ENCODE assay signal across 1 cellular context in the genomic region with DNA sequence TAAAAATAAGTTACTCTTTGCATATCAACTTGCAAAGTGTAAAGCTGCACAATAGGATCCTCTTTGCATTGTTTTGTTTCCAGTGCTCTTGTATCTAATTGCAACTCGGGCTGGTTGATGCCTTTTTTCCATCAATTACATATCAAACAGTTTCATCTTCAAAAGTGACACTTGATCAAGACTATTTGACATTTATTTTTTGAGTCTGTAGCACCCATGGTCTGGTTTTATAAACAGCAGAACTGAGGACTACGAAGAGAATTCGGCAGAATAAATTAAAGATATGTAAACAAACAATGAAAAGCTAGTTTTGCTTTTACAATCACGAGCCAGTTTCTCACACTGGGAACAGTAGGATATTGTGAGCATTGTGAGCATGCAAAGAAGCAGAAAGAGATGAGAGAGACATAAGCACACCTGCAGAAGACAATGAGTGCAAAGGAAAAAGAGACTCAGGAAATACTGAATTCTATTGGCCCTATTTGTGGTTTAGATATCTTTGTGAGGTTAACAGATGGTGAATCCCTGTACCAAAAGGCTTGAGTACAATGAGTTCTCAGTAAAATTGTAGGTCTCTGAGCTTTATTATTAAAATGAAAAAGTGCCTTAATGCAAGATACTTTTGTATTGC.
TF ChIP-seq lines count a peak whose summit lies in the region.

No MANE protein-coding gene starts in this region.

TF ChIP-seq in GM12878, 131 proteins besides CTCF, POLR2A, EP300 and RAD21 (continued from another document):
- TF ChIP-seq, protein P1, sequence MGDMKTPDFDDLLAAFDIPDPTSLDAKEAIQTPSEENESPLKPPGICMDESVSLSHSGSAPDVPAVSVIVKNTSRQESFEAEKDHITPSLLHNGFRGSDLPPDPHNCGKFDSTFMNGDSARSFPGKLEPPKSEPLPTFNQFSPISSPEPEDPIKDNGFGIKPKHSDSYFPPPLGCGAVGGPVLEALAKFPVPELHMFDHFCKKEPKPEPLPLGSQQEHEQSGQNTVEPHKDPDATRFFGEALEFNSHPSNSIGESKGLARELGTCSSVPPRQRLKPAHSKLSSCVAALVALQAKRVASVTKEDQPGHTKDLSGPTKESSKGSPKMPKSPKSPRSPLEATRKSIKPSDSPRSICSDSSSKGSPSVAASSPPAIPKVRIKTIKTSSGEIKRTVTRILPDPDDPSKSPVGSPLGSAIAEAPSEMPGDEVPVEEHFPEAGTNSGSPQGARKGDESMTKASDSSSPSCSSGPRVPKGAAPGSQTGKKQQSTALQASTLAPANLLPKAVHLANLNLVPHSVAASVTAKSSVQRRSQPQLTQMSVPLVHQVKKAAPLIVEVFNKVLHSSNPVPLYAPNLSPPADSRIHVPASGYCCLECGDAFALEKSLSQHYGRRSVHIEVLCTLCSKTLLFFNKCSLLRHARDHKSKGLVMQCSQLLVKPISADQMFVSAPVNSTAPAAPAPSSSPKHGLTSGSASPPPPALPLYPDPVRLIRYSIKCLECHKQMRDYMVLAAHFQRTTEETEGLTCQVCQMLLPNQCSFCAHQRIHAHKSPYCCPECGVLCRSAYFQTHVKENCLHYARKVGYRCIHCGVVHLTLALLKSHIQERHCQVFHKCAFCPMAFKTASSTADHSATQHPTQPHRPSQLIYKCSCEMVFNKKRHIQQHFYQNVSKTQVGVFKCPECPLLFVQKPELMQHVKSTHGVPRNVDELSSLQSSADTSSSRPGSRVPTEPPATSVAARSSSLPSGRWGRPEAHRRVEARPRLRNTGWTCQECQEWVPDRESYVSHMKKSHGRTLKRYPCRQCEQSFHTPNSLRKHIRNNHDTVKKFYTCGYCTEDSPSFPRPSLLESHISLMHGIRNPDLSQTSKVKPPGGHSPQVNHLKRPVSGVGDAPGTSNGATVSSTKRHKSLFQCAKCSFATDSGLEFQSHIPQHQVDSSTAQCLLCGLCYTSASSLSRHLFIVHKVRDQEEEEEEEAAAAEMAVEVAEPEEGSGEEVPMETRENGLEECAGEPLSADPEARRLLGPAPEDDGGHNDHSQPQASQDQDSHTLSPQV (IDR thresholded peaks at IDR 0.05): no peak
